In the genomic region with DNA sequence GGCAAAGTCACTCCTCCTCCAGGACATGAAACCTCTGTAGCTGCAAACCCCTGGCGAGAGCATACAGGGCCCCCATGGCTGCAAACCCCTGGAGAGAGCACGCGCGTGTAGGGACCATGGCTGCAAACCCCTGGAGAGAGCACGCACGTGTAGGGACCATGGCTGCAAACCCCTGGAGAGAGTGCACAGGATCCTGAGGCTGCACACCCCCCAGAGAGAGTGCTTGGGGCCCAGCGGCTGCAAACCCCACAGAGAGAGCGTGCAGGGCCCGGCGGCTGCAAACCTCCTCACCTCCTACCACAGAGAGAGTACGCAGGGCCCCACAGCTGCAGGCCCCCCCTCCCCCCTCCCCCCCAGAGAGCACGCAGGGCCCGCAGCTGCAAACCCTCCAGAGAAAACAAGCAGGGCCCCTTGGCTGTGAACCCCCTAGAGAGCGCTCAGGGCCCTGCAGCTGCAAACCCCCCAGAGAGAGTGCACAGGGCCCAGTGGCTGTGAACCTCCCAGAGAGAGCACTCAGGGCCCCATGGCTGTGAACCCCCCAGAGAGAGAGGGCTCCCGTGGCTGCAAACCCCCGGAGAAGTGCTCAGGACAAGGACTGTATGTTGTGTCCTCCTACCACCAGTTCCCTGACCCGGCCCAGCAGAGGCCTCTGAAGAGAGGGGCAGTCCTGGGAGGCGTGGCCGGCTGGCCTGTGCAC, we compare ENCODE assay signal across 11 cellular contexts. TPM values are rescaled to one million over a fixed set of nuclear protein-coding genes. Genes with fewer than 3 reads are reported as not detected.
DNase-seq lines count a peak whose midpoint lies in the region; ATAC-seq and TF ChIP-seq lines count a peak whose summit lies in the region.
"Had no signal": no experiment of that assay in that cellular context is flagged by ENCODE, and none has a peak within 500 bp of the region (broad histone marks: within the 10 kb centered on the region; RNA-seq: fewer than 3 reads in every experiment).

No MANE protein-coding gene starts in this region.

- ATAC-seq in HG03097 (IDR thresholded peaks at IDR 0.05; ENCODE audit: low FRiP score, unreplicated experiment) (peak; percentile 62), body of pancreas (no peak)

- H3K27me3 ChIP-seq in body of pancreas (no peaks in the 10 kb centered on the region), suprapubic skin (no peaks in the 10 kb centered on the region)

- H3K4me1 ChIP-seq in body of pancreas (peaks cover 64% of the 10 kb centered on the region), suprapubic skin (peaks cover 12% of the 10 kb centered on the region)

- TF ChIP-seq CTCF in body of pancreas (IDR thresholded peaks at IDR 0.05): no peak
- TF ChIP-seq CTCF in suprapubic skin (IDR thresholded peaks at IDR 0.05): no peak

- intact Hi-C loops in body of pancreas (cut with DNase I): no loop called here

- 74% methylated on average over 12 to 15 of the region's 19 CpGs for WGBS in body of pancreas, 2 donors
- 91% methylated on average over 10 of the region's 19 CpGs for WGBS in suprapubic skin

- H3K27ac ChIP-seq in body of pancreas (peak overlapping the region in 3 of 4 donors; percentile 60 to 85 (median 64)), temporal lobe (ENCODE audit: low read depth, low read length) (peak overlapping the region; percentile 5), suprapubic skin (no peak overlapping the region)

- no peak for TF ChIP-seq POLR2A in body of pancreas (IDR thresholded peaks at IDR 0.05)
- no peak for TF ChIP-seq POLR2A in suprapubic skin (IDR thresholded peaks at IDR 0.05)

- TF ChIP-seq EP300 in suprapubic skin (IDR thresholded peaks at IDR 0.05): no peak

- H3K4me3 ChIP-seq in body of pancreas (no peak overlapping the region), suprapubic skin (no peak overlapping the region)

- H3K9me3 ChIP-seq in body of pancreas (no peaks in the 10 kb centered on the region), suprapubic skin (no peaks in the 10 kb centered on the region)

- H3K36me3 ChIP-seq in body of pancreas (replicated peaks in 1 of 2; ENCODE audit: insufficient read depth in 1 of 2, low read depth in 2 of 2): no peaks in the 10 kb centered on the region
- H3K36me3 ChIP-seq in suprapubic skin: no peaks in the 10 kb centered on the region

- DNase-seq in NCI-H2107 treated with DMSO at 0.1 percent for 48 hours (lab: John Stamatoyannopoulos, UW; ENCODE audit: unreplicated experiment): peak; percentile 31
- DNase-seq in NCI-H2107 (lab: John Stamatoyannopoulos, UW): no peak
- DNase-seq in body of pancreas: no peak
- no peak for DNase-seq in suprapubic skin (ENCODE audit: low spot score in 2 of 2)
- DNase-seq in NCI-H226: no peak
- DNase-seq in RKO (ENCODE audit: low spot score): no peak
- DNase-seq: 8988T, DMS153 had no signal

RNA-seq across cellular contexts. Expression of gene ADPRHL1, which starts 7.3 kb away (rescaled TPM):
- total RNA-seq in body of pancreas: 10 to 100 TPM in 1 of 2 donors, 1 to 10 TPM in 1; 6.0 to 15.8 TPM
- total RNA-seq in temporal lobe: 0.74 TPM
- 1 to 10 TPM; 2.5 to 8.6 (median 5.5) TPM for total RNA-seq in suprapubic skin
- total RNA-seq: RPMI7951 had no signal

RNA-seq across cellular contexts. Expression of gene DCUN1D2, which starts 44.6 kb away (rescaled TPM):
- total RNA-seq in body of pancreas (10 to 100 TPM; 12.2 to 14.5 TPM), temporal lobe (14.3 TPM), suprapubic skin (10 to 100 TPM in 3 of 4 donors, 1 to 10 TPM in 1; 8.7 to 51.7 (median 18.3) TPM)
